22 cellular contexts compared by ENCODE assay signal in the genomic region with DNA sequence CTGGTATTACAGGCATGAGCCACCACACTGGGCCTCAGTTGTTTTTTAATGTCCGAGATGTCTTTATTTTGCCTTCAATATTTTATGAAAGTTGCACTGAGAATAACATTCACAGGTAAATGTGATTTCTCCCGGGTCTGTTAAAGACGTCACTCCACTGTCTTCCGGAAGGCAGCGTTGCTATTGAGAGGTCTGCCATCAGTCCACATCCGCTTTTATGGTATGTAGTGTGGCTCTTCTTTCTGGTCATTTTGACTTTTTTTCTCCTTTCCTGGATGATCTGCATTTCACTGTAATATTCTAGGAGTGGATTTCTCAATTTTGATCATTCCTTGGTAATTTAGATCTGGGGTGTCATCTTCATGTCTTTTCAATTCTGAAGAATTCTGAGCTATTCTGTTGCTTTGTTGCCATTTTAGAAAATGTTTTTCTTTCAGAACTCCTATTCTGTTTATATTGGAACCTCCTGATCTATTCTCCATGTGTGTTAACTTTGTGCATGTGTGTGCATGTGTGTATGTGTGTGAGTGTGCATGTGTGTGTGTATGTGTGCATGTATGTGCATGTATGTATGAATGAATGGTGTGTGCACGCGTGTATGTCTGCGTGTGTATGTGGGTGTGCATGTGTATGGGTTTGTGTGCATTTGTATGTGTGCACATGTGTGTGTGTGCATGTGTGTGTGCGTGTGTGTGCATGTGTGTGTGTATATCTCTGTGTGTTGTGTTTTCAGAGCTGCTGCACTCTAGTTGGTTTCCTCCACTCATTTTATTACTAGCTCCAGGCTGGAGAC. TPM values are rescaled to one million over a fixed set of nuclear protein-coding genes. Genes with fewer than 3 reads are reported as not detected.
"Had no signal": no experiment of that assay in that cellular context is flagged by ENCODE, and none has a peak within 500 bp of the region (broad histone marks: within the 10 kb centered on the region; RNA-seq: fewer than 3 reads in every experiment).

No MANE protein-coding gene starts in this region.

- ATAC-seq: activated T-cell treated with anti-CD3 and anti-CD28 coated beads, Interleukin-2, amount 50 U/mL, for 72 hours; SK-N-SH treated with all-trans-retinoic acid at 6 μM for 48 hours had no signal

- DNase-seq: activated B cell treated with CpG ODN at 0.5 μM for 24 hours; activated CD4-positive, alpha-beta memory T cell treated with anti-CD3 and anti-CD28 coated beads for 36 hours; activated CD4-positive, alpha-beta T cell treated with anti-CD3 and anti-CD28 coated beads for 1 hour; activated CD4-positive, alpha-beta T cell treated with anti-CD3 and anti-CD28 coated beads, Interleukin-2, amount 10 ng/mL, durations not matched to agents 24 days and 14 days; activated naive CD4-positive, alpha-beta T cell; activated T-cell treated with anti-CD3 and anti-CD28 coated beads, Interleukin-2, amount 50 U/mL, for 72 hours; aorta; central memory CD4-positive, alpha-beta T cell; MG63; MV-4-11; NCI-H1092 treated with DMSO at 0.1 percent for 48 hours; NCI-H1436; NCI-H1694 treated with DMSO at 0.1 percent for 48 hours; NCI-H2029 treated with DMSO at 0.1 percent for 48 hours; NCI-H524; Peyer's patch; SHP77 had no signal

- H3K4me1 ChIP-seq: breast epithelium, Peyer's patch, SJSA1 had no signal

- H3K36me3 ChIP-seq: breast epithelium, MG63, Peyer's patch, SJSA1 had no signal

- H3K27me3 ChIP-seq: MG63, Peyer's patch had no signal

- H3K9me3 ChIP-seq: breast epithelium, MG63, Peyer's patch, SJSA1 had no signal

- H3K27ac ChIP-seq: breast epithelium, Peyer's patch, SJSA1 had no signal

- H3K4me3 ChIP-seq: breast epithelium, MG63, Peyer's patch, SJSA1 had no signal

RNA-seq across cellular contexts. Expression of a gene that starts 1.9 kb away (rescaled TPM):
- total RNA-seq: activated B cell treated with CpG ODN at 0.5 μM for 24 hours; activated CD4-positive, alpha-beta memory T cell treated with anti-CD3 and anti-CD28 coated beads for 36 hours; activated CD4-positive, alpha-beta T cell treated with anti-CD3 and anti-CD28 coated beads, Interleukin-2, amount 10 ng/mL, durations not matched to agents 24 days and 14 days; activated CD8-positive, alpha-beta memory T cell treated with anti-CD3 and anti-CD28 coated beads for 36 hours; activated T-cell treated with anti-CD3 and anti-CD28 coated beads, Interleukin-2, amount 50 U/mL, for 72 hours; activated T-helper 2 cell treated with anti-CD3 and anti-CD28 coated beads, Interferon-gamma antibody, Interleukin-2, Interleukin-4, amounts not matched to agents 10 μg/mL and 5 μg/mL and 100 μg/mL, durations not matched to agents 14 hours and 24 hours and 36 hours; breast epithelium; Peyer's patch; SJSA1 had no signal
- polyA plus RNA-seq: aorta had no signal

RNA-seq across cellular contexts. Expression of a gene that starts 26.6 kb away (rescaled TPM):
- total RNA-seq: activated B cell treated with CpG ODN at 0.5 μM for 24 hours; activated CD4-positive, alpha-beta memory T cell treated with anti-CD3 and anti-CD28 coated beads for 36 hours; activated CD4-positive, alpha-beta T cell treated with anti-CD3 and anti-CD28 coated beads, Interleukin-2, amount 10 ng/mL, durations not matched to agents 24 days and 14 days; activated CD8-positive, alpha-beta memory T cell treated with anti-CD3 and anti-CD28 coated beads for 36 hours; activated T-cell treated with anti-CD3 and anti-CD28 coated beads, Interleukin-2, amount 50 U/mL, for 72 hours; activated T-helper 2 cell treated with anti-CD3 and anti-CD28 coated beads, Interferon-gamma antibody, Interleukin-2, Interleukin-4, amounts not matched to agents 10 μg/mL and 5 μg/mL and 100 μg/mL, durations not matched to agents 14 hours and 24 hours and 36 hours; aorta; breast epithelium; Peyer's patch; SJSA1 had no signal
- polyA plus RNA-seq: aorta had no signal

RNA-seq across cellular contexts. Expression of a gene that starts 42.2 kb away (rescaled TPM):
- total RNA-seq: activated B cell treated with CpG ODN at 0.5 μM for 24 hours; activated CD4-positive, alpha-beta memory T cell treated with anti-CD3 and anti-CD28 coated beads for 36 hours; activated CD4-positive, alpha-beta T cell treated with anti-CD3 and anti-CD28 coated beads, Interleukin-2, amount 10 ng/mL, durations not matched to agents 24 days and 14 days; activated CD8-positive, alpha-beta memory T cell treated with anti-CD3 and anti-CD28 coated beads for 36 hours; activated T-cell treated with anti-CD3 and anti-CD28 coated beads, Interleukin-2, amount 50 U/mL, for 72 hours; activated T-helper 2 cell treated with anti-CD3 and anti-CD28 coated beads, Interferon-gamma antibody, Interleukin-2, Interleukin-4, amounts not matched to agents 10 μg/mL and 5 μg/mL and 100 μg/mL, durations not matched to agents 14 hours and 24 hours and 36 hours; aorta; breast epithelium; Peyer's patch; SJSA1 had no signal
- polyA plus RNA-seq: aorta had no signal
